ENCODE assay signal across 10 cellular contexts in genomic region chr12:62522984-62523383, GRCh38. TPM values are rescaled to one million over a fixed set of nuclear protein-coding genes. Genes with fewer than 3 reads are reported as not detected.
DNase-seq lines count a peak whose midpoint lies in the region; ATAC-seq and TF ChIP-seq lines count a peak whose summit lies in the region.
"Had no signal": no experiment of that assay in that cellular context is flagged by ENCODE, and none has a peak within 500 bp of the region (broad histone marks: within the 10 kb centered on the region; RNA-seq: fewer than 3 reads in every experiment).

No MANE protein-coding gene starts in this region.

- intact Hi-C loops in OCI-LY7 (cut with micrococcal nuclease; ENCODE audit: unreplicated experiment) = no loop called here

- peaks cover 29% of the 10 kb centered on the region for H3K36me3 Mint-ChIP-seq in nephron progenitor cell (ENCODE audit: low read depth)

- WGBS in hepatocyte (ENCODE audit: low lambda C conversion rate, missing lambda C conversion rate) = 89% methylated on average over 2 of the region's 2 CpGs

- peak; percentile 67 for DNase-seq in DMS53 (lab: John Stamatoyannopoulos, UW)
- peak; percentile 20 for DNase-seq in M059J (ENCODE audit: low read depth)
- no peak for DNase-seq in hepatocyte (ENCODE audit: low spot score)
- no peak for DNase-seq in OCI-LY7 (ENCODE audit: low spot score)
- no peak for DNase-seq in NK-92 treated with Interleukin-12 subunit alpha and Interleukin-12 subunit beta, amount 100 ng/mL, for 24 hours (lab: John Stamatoyannopoulos, UW)
- DNase-seq in nephron progenitor cell = no peak
- DNase-seq: spleen had no signal

- no TSS peak for BruUV-seq in OCI-LY7 (replicated peaks; lab: Mats Ljungman, UMichigan)

- H2AFZ ChIP-seq in hepatocyte = no peak overlapping the region
- no peak overlapping the region for H2AFZ ChIP-seq in OCI-LY7 (ENCODE audit: low read length)

- H3K27me3 ChIP-seq in hepatocyte = no peaks in the 10 kb centered on the region
- H3K27me3 ChIP-seq: spleen had no signal

- no peak overlapping the region for H3K4me3 Mint-ChIP-seq in nephron progenitor cell
- H3K4me3 Mint-ChIP-seq: T-helper 1 cell treated with Interleukin-12 subunit alpha and Interleukin-12 subunit beta and Interleukin-4 antibody, amounts not matched to agents 30 μg/mL and 1 μg/mL, for 36 hours had no signal

- H3K27ac ChIP-seq in hepatocyte (no peak overlapping the region), OCI-LY7 (ENCODE audit: low read depth, low read length, poor library complexity, severe bottlenecking) (no peak overlapping the region)
- H3K27ac ChIP-seq: spleen had no signal

- no peaks in the 10 kb centered on the region for H3K9me3 Mint-ChIP-seq in nephron progenitor cell
- H3K9me3 Mint-ChIP-seq: T-helper 1 cell treated with Interleukin-12 subunit alpha and Interleukin-12 subunit beta and Interleukin-4 antibody, amounts not matched to agents 30 μg/mL and 1 μg/mL, for 36 hours had no signal

- ATAC-seq in GM18861 (IDR thresholded peaks at IDR 0.05; ENCODE audit: unreplicated experiment) = peak; percentile 62
- no peak for ATAC-seq in GM18517 (IDR thresholded peaks at IDR 0.05; ENCODE audit: unreplicated experiment)

- CTCF ChIA-PET in OCI-LY7 (lab: Charles Lee; ENCODE audit: unreplicated experiment) = no interaction called here

- H3K4me2 ChIP-seq in hepatocyte = no peak overlapping the region
- H3K4me2 ChIP-seq in OCI-LY7 (ENCODE audit: low read length) = no peak overlapping the region

- H4K20me1 ChIP-seq in hepatocyte (ENCODE audit: insufficient read depth, poor library complexity, severe bottlenecking) = no peaks in the 10 kb centered on the region
- no peaks in the 10 kb centered on the region for H4K20me1 ChIP-seq in OCI-LY7 (ENCODE audit: insufficient read depth, low read length)

- no peaks in the 10 kb centered on the region for H3K27me3 Mint-ChIP-seq in nephron progenitor cell (ENCODE audit: low read depth, poor library complexity)

- TF ChIP-seq CTCF in hepatocyte (IDR thresholded peaks at IDR 0.05; ENCODE audit: poor library complexity) = peak; percentile 21
- no peak; the same call in 1 of the 2 replicates for TF ChIP-seq CTCF in OCI-LY7 (conservative IDR thresholded peaks at IDR 0.05; ENCODE audit: low read length)
- TF ChIP-seq CTCF in nephron progenitor cell (IDR thresholded peaks at IDR 0.05) = no peak

- H3K4me3 ChIP-seq in hepatocyte = no peak overlapping the region
- H3K4me3 ChIP-seq in OCI-LY7 (ENCODE audit: low read depth, low read length, poor library complexity, severe bottlenecking) = no peak overlapping the region
- H3K4me3 ChIP-seq: spleen had no signal

- H3K4me1 ChIP-seq in hepatocyte (ENCODE audit: insufficient read depth) (peaks cover 6% of the 10 kb centered on the region), OCI-LY7 (ENCODE audit: insufficient read depth, low read length, poor library complexity, severe bottlenecking) (no peaks in the 10 kb centered on the region)

- no peaks in the 10 kb centered on the region for H3K4me1 Mint-ChIP-seq in nephron progenitor cell

- H3K9me2 ChIP-seq in hepatocyte (replicated peaks; ENCODE audit: insufficient read depth) (no peaks in the 10 kb centered on the region), OCI-LY7 (ENCODE audit: insufficient read depth, low read length) (no peaks in the 10 kb centered on the region)

- H3K79me2 ChIP-seq in hepatocyte (no peaks in the 10 kb centered on the region), OCI-LY7 (ENCODE audit: insufficient read depth, low read depth, low read length) (no peaks in the 10 kb centered on the region)

- H3K9me3 ChIP-seq in hepatocyte (ENCODE audit: low read depth) = no peaks in the 10 kb centered on the region
- no peaks in the 10 kb centered on the region for H3K9me3 ChIP-seq in OCI-LY7 (ENCODE audit: low read length)
- H3K9me3 ChIP-seq: spleen had no signal

- no peak overlapping the region for H3K27ac Mint-ChIP-seq in nephron progenitor cell
- H3K27ac Mint-ChIP-seq: T-helper 1 cell treated with Interleukin-12 subunit alpha and Interleukin-12 subunit beta and Interleukin-4 antibody, amounts not matched to agents 30 μg/mL and 1 μg/mL, for 36 hours had no signal

- POLR2A ChIA-PET in OCI-LY7 (lab: Charles Lee) = interaction anchor here (0.5 to 1.5 kb wide), 5 partner anchors 19 to 1408 kb away, joined by 3 to 4 read pairs (median 3); no protein-coding TSS in a partner anchor

- H3K36me3 ChIP-seq in hepatocyte (replicated peaks; ENCODE audit: insufficient read depth, low read depth) (peaks cover 3% of the 10 kb centered on the region), OCI-LY7 (ENCODE audit: insufficient read depth, low read length) (peaks cover 19% of the 10 kb centered on the region; the same call in 1 of the 2 replicates)

RNA-seq across cellular contexts. Expression of gene MON2, which starts 56.4 kb away (rescaled TPM):
- total RNA-seq in M059J (2014; rRNA removed; shearing (Covaris generic)) = 15.5 and 18.8 TPM in 2 replicates
- total RNA-seq in hepatocyte (44.3 and 60.9 TPM in 2 replicates), OCI-LY7 (2022) (54.7 and 58.4 TPM in 2 replicates)
- polyA plus RNA-seq in hepatocyte = 23.7 and 24.0 TPM in 2 replicates
- total RNA-seq in OCI-LY7 (2014; rRNA removed; shearing (Covaris generic)) = 26.6 and 31.6 TPM in 2 replicates

Comparison
In these comparisons a context has a peak if more than half of its experiments do, and no peak if none do; other contexts are left out.
1. DNase-seq: peak in DMS53 (single experiment) and M059J (single experiment); none in hepatocyte (single experiment), OCI-LY7 (single experiment), NK-92 treated with Interleukin-12 subunit alpha and Interleukin-12 subunit beta, amount 100 ng/mL, for 24 hours (single experiment) and nephron progenitor cell (single experiment).